13 cellular contexts compared by ENCODE assay signal in the genomic region with DNA sequence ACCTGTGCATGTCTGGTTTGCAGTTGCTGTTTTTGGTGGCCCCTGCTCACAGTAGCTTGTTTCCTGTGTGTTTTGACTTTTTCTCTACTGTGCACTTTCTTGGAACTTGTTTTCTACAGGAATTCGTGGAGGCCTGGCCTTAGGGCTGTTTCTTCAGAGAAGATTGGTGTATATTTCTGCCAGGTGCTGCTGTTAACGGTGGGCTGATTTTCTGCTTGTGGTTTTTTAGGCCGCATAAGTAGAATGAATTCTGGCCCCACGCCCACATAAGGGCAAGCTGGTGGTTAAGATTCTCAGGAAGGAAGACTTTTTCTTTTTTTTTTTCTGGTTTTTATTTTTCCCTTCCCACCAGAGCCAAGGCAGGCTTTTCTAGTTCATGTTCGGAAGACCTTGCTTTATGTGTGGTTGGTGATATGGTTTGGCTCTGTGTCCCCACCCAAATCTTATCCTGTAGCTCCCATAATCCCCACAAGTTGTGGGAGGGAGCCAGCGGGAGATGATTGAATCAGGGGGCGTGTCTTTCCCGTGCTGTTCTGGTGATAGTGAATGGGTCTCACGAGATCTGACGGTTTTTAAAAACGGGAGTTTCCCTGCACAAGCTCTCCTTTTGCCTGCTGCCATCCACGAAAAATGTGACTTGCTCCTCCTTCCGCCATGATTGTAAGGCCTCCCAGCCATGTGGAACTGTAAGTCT.
DNase-seq lines count a peak whose midpoint lies in the region; ATAC-seq lines count a peak whose summit lies in the region.
"Had no signal": no experiment of that assay in that cellular context is flagged by ENCODE, and none has a peak within 500 bp of the region (broad histone marks: within the 10 kb centered on the region; RNA-seq: fewer than 3 reads in every experiment).

No MANE protein-coding gene starts in this region.

- H3K9me3 Mint-ChIP-seq in effector memory CD8-positive, alpha-beta T cell: no peaks in the 10 kb centered on the region

- DNase-seq in CD1c-positive myeloid dendritic cell (ENCODE audit: extremely low spot score) (peak; percentile 9), GDM1 (lab: John Stamatoyannopoulos, UW) (peak; percentile 2), T-helper 17 cell (no peak), DMS153 (lab: John Stamatoyannopoulos, UW) (no peak), NCI-H2107 treated with DMSO at 0.1 percent for 48 hours (lab: John Stamatoyannopoulos, UW; ENCODE audit: unreplicated experiment) (no peak)
- no peak for DNase-seq in effector memory CD8-positive, alpha-beta T cell
- DNase-seq: esophagus squamous epithelium; NCI-H1694; NK-92 treated with Interleukin-12 subunit alpha and Interleukin-12 subunit beta, amount 100 ng/mL, for 24 hours had no signal

- ATAC-seq in T-helper 17 cell (no peak), HG03571 (IDR thresholded peaks at IDR 0.05; ENCODE audit: unreplicated experiment) (no peak), HG03460 (IDR thresholded peaks at IDR 0.05; ENCODE audit: unreplicated experiment) (no peak)
- no peak for ATAC-seq in effector memory CD8-positive, alpha-beta T cell (replicated peaks)
- ATAC-seq: SK-N-SH treated with all-trans-retinoic acid at 6 μM for 48 hours had no signal

- peak overlapping the region; percentile 37 for H3K4me3 Mint-ChIP-seq in T-helper 17 cell
- H3K4me3 Mint-ChIP-seq in effector memory CD8-positive, alpha-beta T cell: peak overlapping the region; percentile 13 to 62

- no peaks in the 10 kb centered on the region for H3K27me3 Mint-ChIP-seq in T-helper 17 cell
- H3K27me3 Mint-ChIP-seq in effector memory CD8-positive, alpha-beta T cell: peaks cover 22 to 37% of the 10 kb centered on the region in 2 donors

- H3K36me3 Mint-ChIP-seq in T-helper 17 cell (ENCODE audit: low read depth): no peaks in the 10 kb centered on the region
- H3K36me3 Mint-ChIP-seq in effector memory CD8-positive, alpha-beta T cell (ENCODE audit: insufficient read depth): no peaks in the 10 kb centered on the region

- H3K27ac Mint-ChIP-seq in T-helper 17 cell: peak overlapping the region; percentile 34
- peak overlapping the region; percentile 31 to 85 for H3K27ac Mint-ChIP-seq in effector memory CD8-positive, alpha-beta T cell

- no peaks in the 10 kb centered on the region for H3K9me3 ChIP-seq in T-helper 17 cell (ENCODE audit: control insufficient read depth, low read length, poor library complexity, severe bottlenecking)
- H3K9me3 ChIP-seq: esophagus squamous epithelium, suprapubic skin had no signal

- H3K4me1 Mint-ChIP-seq in T-helper 17 cell: peaks cover 16% of the 10 kb centered on the region
- peaks cover 13 to 16% of the 10 kb centered on the region in 2 donors for H3K4me1 Mint-ChIP-seq in effector memory CD8-positive, alpha-beta T cell (ENCODE audit: low read depth in 2 of 2)

Comparison
In these comparisons a context has a peak if more than half of its experiments do, and no peak if none do; other contexts are left out.
1. DNase-seq: peak in CD1c-positive myeloid dendritic cell (single experiment) and GDM1 (single experiment); none in T-helper 17 cell (0 of 3), effector memory CD8-positive, alpha-beta T cell (0 of 3), DMS153 (single experiment) and NCI-H2107 treated with DMSO at 0.1 percent for 48 hours (single experiment).